ENCODE assay signal across 18 cellular contexts in genomic region chr5:14383923-14384322, GRCh38.
A peak's percentile ranks its signal among the peaks of the same experiment; 100 is the strongest.
DNase-seq lines count a peak whose midpoint lies in the region; ATAC-seq and TF ChIP-seq lines count a peak whose summit lies in the region.
"Had no signal": no experiment of that assay in that cellular context is flagged by ENCODE, and none has a peak within 500 bp of the region (broad histone marks: within the 10 kb centered on the region; RNA-seq: fewer than 3 reads in every experiment).

No MANE protein-coding gene starts in this region.

- in situ Hi-C loops in transverse colon (cut with MboI; ENCODE audit: low pct_ligation_motif_present in 1 of 4, low pct_unique_long_range_greater_than_20kb in 1 of 4, low sequenced_read_pairs in 3 of 4), result loop anchor here in 2 of 4 donors (25.0 kb wide), 1 partner anchor 253 kb away; no protein-coding TSS in a partner anchor

- TF ChIP-seq POLR2A in transverse colon (IDR thresholded peaks at IDR 0.05), result no peak

- no peak for TF ChIP-seq EP300 in transverse colon (IDR thresholded peaks at IDR 0.05; ENCODE audit: low read depth)

- no peak overlapping the region for H3K27ac Mint-ChIP-seq in nephron progenitor cell

- H3K36me3 ChIP-seq in ascending aorta (peaks cover 70 to 81% of the 10 kb centered on the region in 2 donors), transverse colon (peaks cover 0 to 55% (median 25%) of the 10 kb centered on the region in 4 donors)

- no peaks in the 10 kb centered on the region for H3K9me3 Mint-ChIP-seq in nephron progenitor cell

- H3K9me3 ChIP-seq in ascending aorta (no peaks in the 10 kb centered on the region), transverse colon (no peaks in the 10 kb centered on the region)
- H3K9me3 ChIP-seq: A549, Peyer's patch had no signal

- H3K4me3 Mint-ChIP-seq in nephron progenitor cell, result no peak overlapping the region

- TF ChIP-seq CTCF in nephron progenitor cell (IDR thresholded peaks at IDR 0.05) (no peak), ascending aorta (IDR thresholded peaks at IDR 0.05) (no peak), transverse colon (IDR thresholded peaks at IDR 0.05) (no peak)

- peaks cover 47% of the 10 kb centered on the region for H3K4me1 Mint-ChIP-seq in nephron progenitor cell

- DNase-seq in DMS53 (lab: John Stamatoyannopoulos, UW), result peak; percentile 99
- peak; percentile 92 for DNase-seq in NCI-H2029 treated with DMSO at 0.1 percent for 48 hours (lab: John Stamatoyannopoulos, UW)
- DNase-seq in cerebellar nuclear complex (lab: John Stamatoyannopoulos, UW), result peak; percentile 28 to 45
- DNase-seq in left lobe of liver (ENCODE audit: low spot score), result no peak
- DNase-seq in nephron progenitor cell, result no peak
- DNase-seq in ascending aorta (ENCODE audit: low spot score in 2 of 2), result no peak
- DNase-seq in transverse colon, result no peak
- DNase-seq: COR-L47, GOT3, NCI-H1417, NCI-H1930, NCI-H226, Peyer's patch, Right ventricle myocardium superior had no signal

- H3K27me3 ChIP-seq in ascending aorta (no peaks in the 10 kb centered on the region), transverse colon (no peaks in the 10 kb centered on the region)
- H3K27me3 ChIP-seq: Peyer's patch had no signal

- H3K27ac ChIP-seq in ascending aorta, result no peak overlapping the region
- no peak overlapping the region for H3K27ac ChIP-seq in transverse colon
- H3K27ac ChIP-seq: A549, C4-2B, KMS-11, Peyer's patch had no signal

- no peaks in the 10 kb centered on the region for H3K27me3 Mint-ChIP-seq in nephron progenitor cell (ENCODE audit: low read depth, poor library complexity)

- H3K4me3 ChIP-seq in ascending aorta (no peak overlapping the region), transverse colon (no peak overlapping the region)
- H3K4me3 ChIP-seq: A549, Peyer's patch had no signal

- H3K4me1 ChIP-seq in ascending aorta (no peaks in the 10 kb centered on the region), transverse colon (no peaks in the 10 kb centered on the region)
- H3K4me1 ChIP-seq: A549, Peyer's patch had no signal

- intact Hi-C loops in ascending aorta (cut with DNase I), result no loop called here
- intact Hi-C loops in transverse colon (cut with DNase I; ENCODE audit: low total_unique reads), result no loop called here

- ATAC-seq in left lobe of liver (peak; percentile 63), GM21825 (IDR thresholded peaks at IDR 0.05; ENCODE audit: unreplicated experiment) (no peak)
- ATAC-seq: A549 had no signal

- WGBS in transverse colon (ENCODE audit: low coverage in 1 of 2), 2 donors, result 80 to 86% methylated on average over 7 to 11 of the region's 11 CpGs

- H3K36me3 Mint-ChIP-seq in nephron progenitor cell (ENCODE audit: low read depth), result peaks cover 72% of the 10 kb centered on the region

Comparison
In these comparisons a context has a peak if more than half of its experiments do, and no peak if none do; other contexts are left out.
1. DNase-seq: peak in DMS53 (single experiment), NCI-H2029 treated with DMSO at 0.1 percent for 48 hours (single experiment) and cerebellar nuclear complex (2 of 2); none in left lobe of liver (single experiment), nephron progenitor cell (single experiment), ascending aorta (0 of 2) and transverse colon (single experiment).